Comparison of ENCODE assay signal across 29 cellular contexts in the genomic region with DNA sequence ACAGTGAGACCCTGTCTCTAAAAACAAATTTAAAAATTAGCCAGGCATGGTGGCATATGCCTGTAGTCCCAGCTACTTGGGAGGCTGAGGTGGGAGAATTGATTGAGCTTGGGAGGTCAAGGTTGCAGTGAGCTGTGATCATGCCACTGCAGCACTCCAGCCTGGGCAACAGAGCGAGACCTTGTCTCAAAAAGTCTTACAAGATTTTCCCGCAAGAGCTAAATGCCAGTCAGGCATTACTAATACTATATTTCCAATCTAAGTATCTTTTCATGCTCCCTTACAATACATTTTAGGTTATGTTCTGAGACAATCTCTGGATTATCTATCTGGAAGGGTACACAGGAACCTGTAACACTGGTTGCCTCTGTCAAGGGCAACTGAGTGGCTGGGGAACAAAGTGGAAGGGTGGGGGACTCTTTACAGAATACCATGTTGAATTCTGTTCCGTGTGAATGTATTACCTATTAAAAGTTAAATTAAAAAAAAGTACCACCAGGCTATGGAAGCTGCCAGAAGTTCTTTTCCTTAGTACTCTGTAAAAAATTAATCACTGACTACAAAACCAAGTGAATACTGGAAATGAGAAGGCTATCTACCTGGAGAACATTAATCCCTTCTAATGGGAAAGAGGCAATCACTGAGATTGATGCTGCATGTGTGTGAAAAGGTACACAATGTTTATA. TPM values are rescaled to one million over a fixed set of nuclear protein-coding genes. Genes with fewer than 3 reads are reported as not detected.
DNase-seq lines count a peak whose midpoint lies in the region; ATAC-seq and TF ChIP-seq lines count a peak whose summit lies in the region.
"Had no signal": no experiment of that assay in that cellular context is flagged by ENCODE, and none has a peak within 500 bp of the region (broad histone marks: within the 10 kb centered on the region; RNA-seq: fewer than 3 reads in every experiment).

No MANE protein-coding gene starts in this region.

- H3K4me1 ChIP-seq in body of pancreas, result peaks cover 8% of the 10 kb centered on the region

- H3K27ac ChIP-seq in body of pancreas, result peak overlapping the region in 3 of 4 donors; percentile 48 to 79 (median 55)
- H3K27ac ChIP-seq: 22Rv1, PC-9, RWPE1 had no signal

- TF ChIP-seq POLR2A in body of pancreas (IDR thresholded peaks at IDR 0.05), result no peak

- peak overlapping the region; percentile 22 for H3K27ac Mint-ChIP-seq in nephron progenitor cell

- H3K27me3 ChIP-seq in body of pancreas, result no peaks in the 10 kb centered on the region
- H3K27me3 ChIP-seq: BE2C had no signal

- no peaks in the 10 kb centered on the region for H3K27me3 Mint-ChIP-seq in nephron progenitor cell (ENCODE audit: low read depth, poor library complexity)

- intact Hi-C loops in body of pancreas (cut with DNase I), result no loop called here

- H3K4me3 ChIP-seq in body of pancreas (no peak overlapping the region), foreskin fibroblast (ENCODE audit: low read depth in 1 of 2, low read length in 2 of 2) (no peak overlapping the region)
- H3K4me3 ChIP-seq: K562, PC-9 had no signal

- WGBS in body of pancreas, 2 donors, result 67 to 68% methylated on average over 3 of the region's 3 CpGs

- H3K9me3 Mint-ChIP-seq in nephron progenitor cell, result no peaks in the 10 kb centered on the region
- H3K9me3 Mint-ChIP-seq: CD14-positive monocyte; CD8-positive, alpha-beta memory T cell had no signal

- in situ Hi-C loops in ACHN (cut with HindIII; ENCODE audit: low pct_ligation_motif_present, low pct_unique_long_range_greater_than_20kb, low sequenced_read_pairs), result no loop called here

- ATAC-seq in body of pancreas (peak; percentile 66), GM19328 (IDR thresholded peaks at IDR 0.05; ENCODE audit: unreplicated experiment) (no peak), HG02981 (IDR thresholded peaks at IDR 0.05; ENCODE audit: unreplicated experiment) (no peak)
- ATAC-seq: K562 had no signal

- peaks cover 43% of the 10 kb centered on the region for H3K4me1 Mint-ChIP-seq in nephron progenitor cell

- TF ChIP-seq CTCF in body of pancreas (IDR thresholded peaks at IDR 0.05), result no peak
- no peak for TF ChIP-seq CTCF in nephron progenitor cell (IDR thresholded peaks at IDR 0.05)
- TF ChIP-seq CTCF in foreskin fibroblast (IDR thresholded peaks at IDR 0.05; ENCODE audit: low read depth, low read length), result no peak

- peaks cover 48% of the 10 kb centered on the region for H3K36me3 Mint-ChIP-seq in nephron progenitor cell (ENCODE audit: low read depth)

- no peaks in the 10 kb centered on the region for H3K36me3 ChIP-seq in body of pancreas (replicated peaks in 1 of 2; ENCODE audit: insufficient read depth in 1 of 2, low read depth in 2 of 2)
- H3K36me3 ChIP-seq: BE2C had no signal

- no peak overlapping the region for H3K4me3 Mint-ChIP-seq in nephron progenitor cell
- H3K4me3 Mint-ChIP-seq: CD14-positive monocyte; CD8-positive, alpha-beta memory T cell had no signal

- H3K9me3 ChIP-seq in body of pancreas, result no peaks in the 10 kb centered on the region
- H3K9me3 ChIP-seq: BE2C had no signal

- DNase-seq in ACHN, result peak; percentile 11
- DNase-seq in body of pancreas, result peak in 3 of 4 donors; percentile 16 to 31 (median 24)
- peak; percentile 70 for DNase-seq in kidney tubule cell (ENCODE audit: low spot score)
- no peak for DNase-seq in nephron progenitor cell
- no peak for DNase-seq in activated T-cell treated with anti-CD3 and anti-CD28 coated beads, Interleukin-2, amount 50 U/mL, for 1 hour
- no peak for DNase-seq in foreskin fibroblast
- DNase-seq: BE2C; Calu3; CD8-positive, alpha-beta memory T cell; DMS79 treated with DMSO at 0.1 percent for 48 hours; GF-D8; HCEC 1CT; Kasumi-1; NCI-H1092 treated with DMSO at 0.1 percent for 48 hours; NCI-H1436; NCI-H187 treated with DMSO at 0.1 percent for 48 hours; NCI-H2171 treated with DMSO at 0.1 percent for 48 hours; NCI-H345; NCI-H524; NCI-H774; NK-92 treated with Interleukin-12 subunit alpha and Interleukin-12 subunit beta, amount 100 ng/mL, for 24 hours; PC-9; SHP77 had no signal

RNA-seq across cellular contexts. Expression of a gene that starts 56.7 kb away (rescaled TPM):
- 10 to 100 TPM; 16.3 to 25.1 TPM for total RNA-seq in body of pancreas

Comparison
In these comparisons a context has a peak if more than half of its experiments do, and no peak if none do; other contexts are left out.
1. DNase-seq: peak in ACHN (single experiment), body of pancreas (3 of 4) and kidney tubule cell (single experiment); none in nephron progenitor cell (single experiment), activated T-cell treated with anti-CD3 and anti-CD28 coated beads, Interleukin-2, amount 50 U/mL, for 1 hour (single experiment) and foreskin fibroblast (0 of 2).